7 cellular contexts compared by ENCODE assay signal in genomic region chr3:51966941-51967383, GRCh38. TPM values are rescaled to one million over a fixed set of nuclear protein-coding genes. Genes with fewer than 3 reads are reported as not detected.
DNase-seq lines count a peak whose midpoint lies in the region; ATAC-seq lines count a peak whose summit lies in the region.

No MANE protein-coding gene starts in this region.

- H3K27me3 Mint-ChIP-seq in naive thymus-derived CD8-positive, alpha-beta T cell: no peaks in the 10 kb centered on the region

- H3K9me3 ChIP-seq in MG63 (no peaks in the 10 kb centered on the region), ectodermal cell (ENCODE audit: control insufficient read depth, low read length) (no peaks in the 10 kb centered on the region)

- peaks cover 60% of the 10 kb centered on the region for H3K4me1 ChIP-seq in ectodermal cell (ENCODE audit: control insufficient read depth, insufficient read depth, low read length)

- H3K27ac Mint-ChIP-seq in naive thymus-derived CD8-positive, alpha-beta T cell: peak overlapping the region in 5 of 10 donors; percentile 37 to 94 (median 80)

- POLR2A ChIA-PET in naive thymus-derived CD8-positive, alpha-beta T cell (lab: Charles Lee): interaction anchor here (1.0 to 1.2 kb wide), 4 partner anchors 10 to 25 kb away, joined by 3 to 5 read pairs (median 4); partner anchors contain the start of genes PARP3 and RRP9

- H3K9me3 Mint-ChIP-seq in naive thymus-derived CD8-positive, alpha-beta T cell: no peaks in the 10 kb centered on the region

- ATAC-seq in GM19455 (IDR thresholded peaks at IDR 0.05; ENCODE audit: unreplicated experiment) (peak; percentile 41), HG03432 (IDR thresholded peaks at IDR 0.05; ENCODE audit: unreplicated experiment) (no peak), HG03139 (IDR thresholded peaks at IDR 0.05; ENCODE audit: unreplicated experiment) (no peak)
- peak; percentile 73 to 77 for ATAC-seq in naive thymus-derived CD8-positive, alpha-beta T cell

- H3K27me3 ChIP-seq in MG63: no peaks in the 10 kb centered on the region
- no peaks in the 10 kb centered on the region for H3K27me3 ChIP-seq in ectodermal cell (ENCODE audit: control insufficient read depth, insufficient read depth, low read length, poor library complexity, severe bottlenecking)

- peak overlapping the region; percentile 67 to 89 (median 81) for H3K4me3 Mint-ChIP-seq in naive thymus-derived CD8-positive, alpha-beta T cell

- peak overlapping the region; percentile 59 for H3K4me3 ChIP-seq in MG63
- peak overlapping the region; percentile 78 for H3K4me3 ChIP-seq in ectodermal cell (ENCODE audit: insufficient read depth, low read depth, low read length)

- peaks cover 13 to 41% (median 28%) of the 10 kb centered on the region in 4 donors for H3K4me1 Mint-ChIP-seq in naive thymus-derived CD8-positive, alpha-beta T cell

- peak overlapping the region; percentile 67 for H3K27ac ChIP-seq in ectodermal cell (ENCODE audit: insufficient read depth, low read depth, low read length, poor library complexity, severe bottlenecking)

- DNase-seq in MG63: no peak
- no peak for DNase-seq in naive thymus-derived CD8-positive, alpha-beta T cell
- no peak for DNase-seq in activated CD4-positive, alpha-beta T cell treated with anti-CD3 and anti-CD28 coated beads, Interleukin-2, amount 50 U/mL, for 4 hours

- 5 to 6% methylated on average over 33 of the region's 33 CpGs for WGBS in ectodermal cell, 2 experiments

- H3K36me3 Mint-ChIP-seq in naive thymus-derived CD8-positive, alpha-beta T cell: no peaks in the 10 kb centered on the region

- peaks cover 2% of the 10 kb centered on the region; the same call in 1 of the 2 replicates for H3K36me3 ChIP-seq in MG63
- no peaks in the 10 kb centered on the region for H3K36me3 ChIP-seq in ectodermal cell (ENCODE audit: control insufficient read depth, insufficient read depth, low read length)

RNA-seq across cellular contexts. Expression of gene PCBP4, which starts 0.3 kb away (rescaled TPM):
- 24.8 and 28.1 TPM in 2 replicates for total RNA-seq in MG63 (2014; rRNA removed; shearing (Covaris generic); ENCODE audit: low replicate concordance)
- 111 TPM for polyA plus RNA-seq in ectodermal cell (2013, experiment 1 of 4)
- polyA plus RNA-seq in ectodermal cell (2013, experiment 2 of 4): 104 TPM
- polyA plus RNA-seq in ectodermal cell (2013, experiment 3 of 4): 105 TPM
- polyA plus RNA-seq in ectodermal cell (2013, experiment 4 of 4): 123 TPM
- total RNA-seq in naive thymus-derived CD8-positive, alpha-beta T cell: 1 to 10 TPM; 8.3 to 9.4 TPM
- polyA plus RNA-seq in naive thymus-derived CD8-positive, alpha-beta T cell: 10 to 100 TPM in 1 of 3 donors, 1 to 10 TPM in 2; 2.4 to 10.9 (median 5.3) TPM

RNA-seq across cellular contexts. Expression of gene ABHD14B, which starts 6.9 kb away (rescaled TPM):
- total RNA-seq in MG63 (2014; rRNA removed; shearing (Covaris generic); ENCODE audit: low replicate concordance): 10.0 and 15.6 TPM in 2 replicates
- 8.0 TPM for polyA plus RNA-seq in ectodermal cell (2013, experiment 1 of 4)
- polyA plus RNA-seq in ectodermal cell (2013, experiment 2 of 4): 7.3 TPM
- polyA plus RNA-seq in ectodermal cell (2013, experiment 3 of 4): 9.0 TPM
- polyA plus RNA-seq in ectodermal cell (2013, experiment 4 of 4): 10.6 TPM
- 10 to 100 TPM; 56.4 to 60.4 TPM for total RNA-seq in naive thymus-derived CD8-positive, alpha-beta T cell
- polyA plus RNA-seq in naive thymus-derived CD8-positive, alpha-beta T cell: 10 to 100 TPM; 69.3 to 84.6 (median 73.2) TPM

RNA-seq across cellular contexts. Expression of gene ABHD14A, which starts 7.9 kb away (rescaled TPM):
- 6.5 TPM in 1 of 2 replicates, not detected in the other for total RNA-seq in MG63 (2014; rRNA removed; shearing (Covaris generic); ENCODE audit: low replicate concordance)
- 12.4 TPM for polyA plus RNA-seq in ectodermal cell (2013, experiment 1 of 4)
- polyA plus RNA-seq in ectodermal cell (2013, experiment 2 of 4): 11.1 TPM
- 16.1 TPM for polyA plus RNA-seq in ectodermal cell (2013, experiment 3 of 4)
- 13.6 TPM for polyA plus RNA-seq in ectodermal cell (2013, experiment 4 of 4)
- total RNA-seq in naive thymus-derived CD8-positive, alpha-beta T cell: 10 to 100 TPM; 17.7 to 22.1 TPM
- polyA plus RNA-seq in naive thymus-derived CD8-positive, alpha-beta T cell: 100 to 1,000 TPM in 1 of 3 donors, 10 to 100 TPM in 2; 94.6 to 100 (median 94.9) TPM

RNA-seq across cellular contexts. Expression of gene GPR62, which starts 11.8 kb away (rescaled TPM):
- not detected in 2 replicates for total RNA-seq in MG63 (2014; rRNA removed; shearing (Covaris generic); ENCODE audit: low replicate concordance)
- polyA plus RNA-seq in ectodermal cell (2013, experiment 1 of 4): not detected
- not detected for polyA plus RNA-seq in ectodermal cell (2013, experiment 2 of 4)
- not detected for polyA plus RNA-seq in ectodermal cell (2013, experiment 3 of 4)
- not detected for polyA plus RNA-seq in ectodermal cell (2013, experiment 4 of 4)
- total RNA-seq in naive thymus-derived CD8-positive, alpha-beta T cell: not detected
- polyA plus RNA-seq in naive thymus-derived CD8-positive, alpha-beta T cell: not detected

RNA-seq across cellular contexts. Expression of gene ACY1, which starts 16.4 kb away (rescaled TPM):
- total RNA-seq in MG63 (2014; rRNA removed; shearing (Covaris generic); ENCODE audit: low replicate concordance): 17.2 and 46.4 TPM in 2 replicates
- 26.6 TPM for polyA plus RNA-seq in ectodermal cell (2013, experiment 1 of 4)
- polyA plus RNA-seq in ectodermal cell (2013, experiment 2 of 4): 19.4 TPM
- 24.1 TPM for polyA plus RNA-seq in ectodermal cell (2013, experiment 3 of 4)
- polyA plus RNA-seq in ectodermal cell (2013, experiment 4 of 4): 26.8 TPM
- total RNA-seq in naive thymus-derived CD8-positive, alpha-beta T cell: 10 to 100 TPM; 14.1 to 15.8 TPM
- 10 to 100 TPM; 18.5 to 28.5 (median 18.6) TPM for polyA plus RNA-seq in naive thymus-derived CD8-positive, alpha-beta T cell

Comparison
In these comparisons a context has a peak if more than half of its experiments do, and no peak if none do; other contexts are left out.
1. ATAC-seq: peak in GM19455 (single experiment) and naive thymus-derived CD8-positive, alpha-beta T cell (2 of 2); none in HG03432 (single experiment) and HG03139 (single experiment).